In the genomic region with DNA sequence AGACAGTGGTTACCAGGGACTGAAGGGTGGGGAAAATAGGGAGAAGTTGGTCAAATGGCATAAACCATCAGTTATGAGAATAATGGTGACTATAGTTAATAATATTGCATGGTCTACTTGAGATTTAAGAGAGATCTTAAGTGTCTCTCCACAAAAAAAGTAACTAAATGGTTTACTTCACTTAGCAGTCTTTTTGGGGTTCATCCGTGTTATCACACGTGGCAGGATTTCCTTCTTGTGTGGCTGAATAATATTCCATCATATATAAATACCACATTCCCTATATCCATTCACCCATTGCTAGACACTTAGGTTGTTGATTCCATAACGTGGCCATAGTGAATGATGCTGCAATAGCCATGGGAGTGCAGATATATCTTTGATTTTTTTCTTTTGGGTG, we compare ENCODE assay signal across 6 cellular contexts.
"Had no signal": no experiment of that assay in that cellular context is flagged by ENCODE, and none has a peak within 500 bp of the region (broad histone marks: within the 10 kb centered on the region; RNA-seq: fewer than 3 reads in every experiment).

No MANE protein-coding gene starts in this region.

- H3K27ac ChIP-seq: HL-60, KMS-11 had no signal

- DNase-seq: IMR-90, KBM-7, KG1 had no signal

- H3K4me3 ChIP-seq: K562 had no signal
